Comparison of ENCODE assay signal across 1 cellular context in genomic region chr15:80609111-80609510, GRCh38.
TF ChIP-seq lines count a peak whose summit lies in the region.

No MANE protein-coding gene starts in this region.

TF ChIP-seq in IMR-90, 13 proteins besides CTCF, POLR2A, EP300 and RAD21 (continued from another document):
- no peak for TF ChIP-seq BHLHE40 (IDR thresholded peaks at IDR 0.05; ENCODE audit: low read depth, low read length)
- TF ChIP-seq CHD1 (IDR thresholded peaks at IDR 0.05; ENCODE audit: low read depth, low read length) = no peak
- TF ChIP-seq CEBPB (IDR thresholded peaks at IDR 0.05; ENCODE audit: low read depth, low read length) = no peak
- TF ChIP-seq, protein P1, sequence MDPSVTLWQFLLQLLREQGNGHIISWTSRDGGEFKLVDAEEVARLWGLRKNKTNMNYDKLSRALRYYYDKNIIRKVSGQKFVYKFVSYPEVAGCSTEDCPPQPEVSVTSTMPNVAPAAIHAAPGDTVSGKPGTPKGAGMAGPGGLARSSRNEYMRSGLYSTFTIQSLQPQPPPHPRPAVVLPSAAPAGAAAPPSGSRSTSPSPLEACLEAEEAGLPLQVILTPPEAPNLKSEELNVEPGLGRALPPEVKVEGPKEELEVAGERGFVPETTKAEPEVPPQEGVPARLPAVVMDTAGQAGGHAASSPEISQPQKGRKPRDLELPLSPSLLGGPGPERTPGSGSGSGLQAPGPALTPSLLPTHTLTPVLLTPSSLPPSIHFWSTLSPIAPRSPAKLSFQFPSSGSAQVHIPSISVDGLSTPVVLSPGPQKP (IDR thresholded peaks at IDR 0.05; ENCODE audit: borderline replicate concordance, low read depth, low read length) = no peak
- TF ChIP-seq MAFK (IDR thresholded peaks at IDR 0.05; ENCODE audit: low read depth, low read length) = no peak
